In genomic region chr4:152962160-152962559, GRCh38 we compare ENCODE assay signal across 23 cellular contexts.
"Had no signal": no experiment of that assay in that cellular context is flagged by ENCODE, and none has a peak within 500 bp of the region (broad histone marks: within the 10 kb centered on the region; RNA-seq: fewer than 3 reads in every experiment).

No MANE protein-coding gene starts in this region.

- H3K4me1 ChIP-seq: gastrocnemius medialis had no signal

- ATAC-seq: gastrocnemius medialis; left lobe of liver; mucosa of descending colon; natural killer cell treated with Interleukin-12 subunit alpha and Interleukin-12 subunit beta and Interleukin-15 and Interleukin-18, amount 100 ng/mL, for 72 hours; stimulated activated effector memory CD8-positive, alpha-beta T cell treated with anti-CD3 and anti-CD28 coated beads, Interleukin-12 subunit alpha, Interleukin-12 subunit beta, amount 100 ng/mL, for 72 hours had no signal

- H3K36me3 ChIP-seq: colonic mucosa, esophagus muscularis mucosa, gastrocnemius medialis, neutrophil, prostate gland, right atrium auricular region had no signal

- H3K4me2 ChIP-seq: smooth muscle cell had no signal

- H3K9me3 ChIP-seq: colonic mucosa, esophagus muscularis mucosa, gastrocnemius medialis, mucosa of descending colon, neutrophil, prostate gland, right atrium auricular region, stomach, thyroid gland had no signal

- H3K4me3 ChIP-seq: colonic mucosa, esophagus muscularis mucosa, gastrocnemius medialis, mucosa of descending colon, prostate gland, right atrium auricular region, smooth muscle cell, stomach, thyroid gland had no signal

- DNase-seq: colonic mucosa; effector CD8-positive, alpha-beta T cell; endodermal cell; foreskin fibroblast; gastrocnemius medialis; head of caudate nucleus; mesenchymal stem cell; mucosa of descending colon; naive B cell; stimulated activated CD4-positive, alpha-beta T cell treated with anti-CD3 and anti-CD28 coated beads, Interleukin-2, amount 100 ng/mL, for 24 hours; stimulated activated CD4-positive, alpha-beta T cell treated with anti-CD3 and anti-CD28 coated beads, Interleukin-4, amount 100 ng/mL, for 24 hours; stimulated activated naive CD4-positive, alpha-beta T cell treated with Interleukin-2 at 50 U/mL for 16 hours; stomach; thyroid gland had no signal

- H3K27me3 ChIP-seq: colonic mucosa, esophagus muscularis mucosa, gastrocnemius medialis, neutrophil, right atrium auricular region, stomach, thyroid gland had no signal

- H3K27ac ChIP-seq: colonic mucosa, epithelial cell of prostate, esophagus muscularis mucosa, gastrocnemius medialis, neutrophil, right atrium auricular region had no signal
